In the genomic region with DNA sequence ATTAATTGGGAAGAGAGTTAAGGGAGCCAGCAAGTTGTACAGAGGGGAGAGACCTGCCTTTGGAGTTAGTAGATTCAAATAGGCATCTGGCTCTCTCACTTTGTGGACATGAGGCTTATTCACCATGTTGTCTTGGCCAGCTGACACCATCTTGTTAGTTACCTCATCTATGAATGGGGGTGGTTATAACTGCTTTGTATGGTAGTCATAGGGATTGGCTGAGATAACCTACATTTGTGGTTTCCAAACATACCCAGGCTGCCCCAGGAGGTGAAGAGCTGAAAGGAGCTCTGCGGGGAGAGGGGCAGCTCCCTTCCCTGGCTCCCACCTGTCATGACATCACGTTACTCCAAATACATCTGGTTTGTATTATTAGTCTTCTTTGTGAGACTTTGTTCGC, we compare ENCODE assay signal across 19 cellular contexts.
"Had no signal": no experiment of that assay in that cellular context is flagged by ENCODE, and none has a peak within 500 bp of the region (broad histone marks: within the 10 kb centered on the region; RNA-seq: fewer than 3 reads in every experiment).

No MANE protein-coding gene starts in this region.

- H3K27me3 ChIP-seq: esophagus squamous epithelium, gastrocnemius medialis, transverse colon had no signal

- H3K4me3 ChIP-seq: esophagus squamous epithelium, gastrocnemius medialis, heart right ventricle, smooth muscle cell, transverse colon had no signal

- H3K4me2 ChIP-seq: smooth muscle cell had no signal

- H3K36me3 Mint-ChIP-seq: activated CD8-positive, alpha-beta memory T cell treated with anti-CD3 and anti-CD28 coated beads, Interleukin-2, amount 10 ng/mL, durations not matched to agents 7 days and 5 days; natural killer cell had no signal

- H3K4me3 Mint-ChIP-seq: activated CD8-positive, alpha-beta memory T cell treated with anti-CD3 and anti-CD28 coated beads, Interleukin-2, amount 10 ng/mL, durations not matched to agents 7 days and 5 days; activated naive CD8-positive, alpha-beta T cell; activated T-cell treated with anti-CD3 and anti-CD28 coated beads, Interleukin-2, amount 50 U/mL, for 24 hours; natural killer cell; stimulated activated naive B cell treated with anti-CD40 and anti-IgM and Interleukin-4, amounts not matched to agents 10 μg/mL and 1 μg/mL and 100 μg/mL, for 72 hours had no signal

- FAIRE-seq: islet of Langerhans had no signal

- H3K36me3 ChIP-seq: esophagus squamous epithelium, gastrocnemius medialis, heart right ventricle, transverse colon had no signal

- H3K27ac Mint-ChIP-seq: activated CD8-positive, alpha-beta memory T cell treated with anti-CD3 and anti-CD28 coated beads, Interleukin-2, amount 10 ng/mL, durations not matched to agents 7 days and 5 days; activated naive CD8-positive, alpha-beta T cell; activated T-cell treated with anti-CD3 and anti-CD28 coated beads, Interleukin-2, amount 50 U/mL, for 24 hours; natural killer cell; stimulated activated naive B cell treated with anti-CD40 and anti-IgM and Interleukin-4, amounts not matched to agents 10 μg/mL and 1 μg/mL and 100 μg/mL, for 72 hours had no signal

- H3K4me1 ChIP-seq: esophagus squamous epithelium, gastrocnemius medialis, heart right ventricle, transverse colon had no signal

- ATAC-seq: activated CD8-positive, alpha-beta memory T cell treated with anti-CD3 and anti-CD28 coated beads, Interleukin-2, amount 10 ng/mL, durations not matched to agents 7 days and 5 days; gastrocnemius medialis; heart right ventricle; left lobe of liver; natural killer cell; right cardiac atrium; stimulated activated naive B cell treated with anti-CD40 and anti-IgM and Interleukin-4, amounts not matched to agents 10 μg/mL and 1 μg/mL and 100 μg/mL, for 72 hours had no signal

- H3K9me3 ChIP-seq: esophagus squamous epithelium, gastrocnemius medialis, transverse colon had no signal

- H3K4me1 Mint-ChIP-seq: activated CD8-positive, alpha-beta memory T cell treated with anti-CD3 and anti-CD28 coated beads, Interleukin-2, amount 10 ng/mL, durations not matched to agents 7 days and 5 days had no signal

- H3K27ac ChIP-seq: esophagus squamous epithelium, gastrocnemius medialis, heart right ventricle, transverse colon had no signal

- DNase-seq: activated CD4-positive, alpha-beta T cell treated with anti-CD3 and anti-CD28 coated beads for 1 hour; activated CD4-positive, alpha-beta T cell treated with anti-CD3 and anti-CD28 coated beads, Interleukin-2, amount 50 U/mL, for 48 hours; activated CD8-positive, alpha-beta memory T cell treated with anti-CD3 and anti-CD28 coated beads, Interleukin-2, amount 10 ng/mL, durations not matched to agents 7 days and 5 days; activated gamma-delta T cell; activated T-cell treated with anti-CD3 and anti-CD28 coated beads, Interleukin-2, amount 50 U/mL, for 24 hours; esophagus squamous epithelium; gastrocnemius medialis; heart right ventricle; mammary epithelial cell; natural killer cell; right cardiac atrium; stimulated activated naive B cell treated with anti-CD40 and anti-IgM and Interleukin-4, amounts not matched to agents 10 μg/mL and 1 μg/mL and 100 μg/mL, for 72 hours; substantia nigra; T-helper 9 cell; transverse colon had no signal
